Comparison of ENCODE assay signal across 8 cellular contexts in genomic region chr16:54194008-54194731, GRCh38.
DNase-seq lines count a peak whose midpoint lies in the region; ATAC-seq and TF ChIP-seq lines count a peak whose summit lies in the region.

No MANE protein-coding gene starts in this region.

- no peaks in the 10 kb centered on the region for H3K4me1 Mint-ChIP-seq in central memory CD8-positive, alpha-beta T cell

- H3K27me3 ChIP-seq in Karpas-422 (ENCODE audit: low read length): no peaks in the 10 kb centered on the region
- H3K27me3 ChIP-seq in thoracic aorta (replicated peaks; ENCODE audit: insufficient read depth): no peaks in the 10 kb centered on the region

- ATAC-seq in central memory CD8-positive, alpha-beta T cell (replicated peaks; ENCODE audit: extremely low read depth, poor library complexity, severe bottlenecking): peak; percentile 19
- ATAC-seq in thoracic aorta (ENCODE audit: insufficient number of reproducible peaks, low FRiP score, low read depth) (peak; percentile 77), HG02588 (IDR thresholded peaks at IDR 0.05; ENCODE audit: unreplicated experiment) (no peak), HG03175 (IDR thresholded peaks at IDR 0.05; ENCODE audit: unreplicated experiment) (no peak)

- H3K36me3 ChIP-seq in Karpas-422 (ENCODE audit: insufficient read depth, low read length) (no peaks in the 10 kb centered on the region), thoracic aorta (no peaks in the 10 kb centered on the region)

- no peaks in the 10 kb centered on the region for H4K20me1 ChIP-seq in Karpas-422 (ENCODE audit: insufficient read depth, low read depth, low read length)

- no peaks in the 10 kb centered on the region for H3K36me3 Mint-ChIP-seq in central memory CD8-positive, alpha-beta T cell (ENCODE audit: insufficient read depth)

- H2AFZ ChIP-seq in Karpas-422 (ENCODE audit: low read length): peak overlapping the region; percentile 99

- peaks cover 26% of the 10 kb centered on the region for H3K27me3 Mint-ChIP-seq in central memory CD8-positive, alpha-beta T cell

- H3K4me3 ChIP-seq in Karpas-422 (ENCODE audit: low read length) (peak overlapping the region; percentile 52; the same call in 1 of the 2 replicates), thoracic aorta (peak overlapping the region; percentile 69)

- H3K27ac ChIP-seq in Karpas-422 (ENCODE audit: low read length) (no peak overlapping the region), thoracic aorta (peak overlapping the region; percentile 55 to 62)

- DNase-seq in DMS 273 treated with DMSO at 0.1 percent for 48 hours (lab: John Stamatoyannopoulos, UW): peak; percentile 67
- DNase-seq in Karpas-422: no peak
- no peak for DNase-seq in central memory CD8-positive, alpha-beta T cell (ENCODE audit: low spot score in 2 of 2)
- peak; percentile 59 for DNase-seq in iris pigment epithelial cell (ENCODE audit: low read depth)
- DNase-seq in thoracic aorta (ENCODE audit: low spot score): peak; percentile 11
- no peak for DNase-seq in stimulated activated CD4-positive, alpha-beta T cell treated with anti-CD3 and anti-CD28 coated beads, Interleukin-12 subunit alpha, Interleukin-12 subunit beta, amount 100 ng/mL, for 4 hours

- H3K9me3 Mint-ChIP-seq in central memory CD8-positive, alpha-beta T cell: no peaks in the 10 kb centered on the region

- peak overlapping the region; percentile 60 for H3K9ac ChIP-seq in Karpas-422 (ENCODE audit: low read length)

- H3K79me2 ChIP-seq in Karpas-422 (ENCODE audit: low read length): no peaks in the 10 kb centered on the region

- H3K4me1 ChIP-seq in Karpas-422 (ENCODE audit: low read length) (peaks cover 7% of the 10 kb centered on the region), thoracic aorta (ENCODE audit: control insufficient read depth in 1 of 2, low read depth in 2 of 2) (peaks cover 6 to 9% of the 10 kb centered on the region in 2 donors)

- H3K4me2 ChIP-seq in Karpas-422 (ENCODE audit: low read depth, low read length, poor library complexity, severe bottlenecking): peak overlapping the region; percentile 58

- H3K4me3 Mint-ChIP-seq in central memory CD8-positive, alpha-beta T cell: no peak overlapping the region

- TF ChIP-seq CTCF in thoracic aorta (IDR thresholded peaks at IDR 0.05): no peak

- no peak overlapping the region for H3K27ac Mint-ChIP-seq in central memory CD8-positive, alpha-beta T cell (ENCODE audit: low read depth)

- no peaks in the 10 kb centered on the region for H3K9me2 ChIP-seq in Karpas-422 (replicated peaks; ENCODE audit: insufficient read depth, low read length)

- H3K9me3 ChIP-seq in Karpas-422 (ENCODE audit: low read length) (no peaks in the 10 kb centered on the region), thoracic aorta (no peaks in the 10 kb centered on the region)

Comparison
In these comparisons a context has a peak if more than half of its experiments do, and no peak if none do; other contexts are left out.
1. DNase-seq: peak in DMS 273 treated with DMSO at 0.1 percent for 48 hours (single experiment), iris pigment epithelial cell (single experiment) and thoracic aorta (single experiment); none in Karpas-422 (single experiment), central memory CD8-positive, alpha-beta T cell (0 of 2) and stimulated activated CD4-positive, alpha-beta T cell treated with anti-CD3 and anti-CD28 coated beads, Interleukin-12 subunit alpha, Interleukin-12 subunit beta, amount 100 ng/mL, for 4 hours (single experiment).
2. ATAC-seq: peak in central memory CD8-positive, alpha-beta T cell (single experiment) and thoracic aorta (single experiment); none in HG02588 (single experiment) and HG03175 (single experiment).